ENCODE assay signal across 11 cellular contexts in the genomic region with DNA sequence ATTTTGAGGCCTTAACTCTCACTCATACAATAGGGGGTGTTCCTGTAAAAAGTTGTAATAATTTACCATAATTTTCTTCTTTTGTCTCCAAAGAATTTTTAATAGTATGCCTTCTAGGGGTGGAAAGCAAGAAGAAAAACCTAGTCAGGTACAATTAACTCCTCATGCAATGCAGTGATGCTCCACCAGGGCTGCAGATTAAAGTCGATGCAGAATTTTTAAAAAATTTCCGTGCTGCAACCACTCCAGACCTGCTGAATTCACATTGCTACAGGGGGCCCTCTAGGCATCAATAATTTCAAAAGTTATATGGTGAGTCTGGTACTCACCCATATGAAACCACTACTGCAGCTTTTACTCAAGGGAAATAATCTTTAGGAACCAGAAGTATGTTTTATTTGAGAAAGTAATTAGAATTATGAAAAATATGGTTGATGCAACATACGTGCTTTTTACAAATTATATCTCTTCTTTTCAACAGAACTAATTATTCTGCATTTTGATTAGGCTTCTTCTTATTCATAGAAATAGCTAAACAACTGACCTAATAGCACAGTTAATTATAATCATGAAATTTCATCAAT.
A peak's percentile ranks its signal among the peaks of the same experiment; 100 is the strongest.
DNase-seq lines count a peak whose midpoint lies in the region; ATAC-seq and TF ChIP-seq lines count a peak whose summit lies in the region.
"Had no signal": no experiment of that assay in that cellular context is flagged by ENCODE, and none has a peak within 500 bp of the region (broad histone marks: within the 10 kb centered on the region; RNA-seq: fewer than 3 reads in every experiment).

No MANE protein-coding gene starts in this region.

- H3K18ac ChIP-seq in H9 (ENCODE audit: insufficient read length, low read depth, low read length) = no peak overlapping the region

- H3K27me3 ChIP-seq in A673 (replicated peaks; ENCODE audit: insufficient read depth, low read depth, low read length, poor library complexity) (no peaks in the 10 kb centered on the region), H9 (ENCODE audit: insufficient read depth, low read length) (no peaks in the 10 kb centered on the region)
- H3K27me3 ChIP-seq: gastrocnemius medialis had no signal

- BruUV-seq in A673 (replicated peaks; lab: Mats Ljungman, UMichigan) = no TSS peak

- no peaks in the 10 kb centered on the region for H3K23me2 ChIP-seq in H9 (ENCODE audit: insufficient read length, low read depth, low read length, poor library complexity, severe bottlenecking)

- H3K36me3 ChIP-seq in A673 (ENCODE audit: insufficient read depth, low read length, poor library complexity, severe bottlenecking) = no peaks in the 10 kb centered on the region
- H3K36me3 ChIP-seq: gastrocnemius medialis had no signal

- H3K4ac ChIP-seq in H9 (ENCODE audit: low read depth, low read length) = no peak overlapping the region

- no peak overlapping the region for H2AFZ ChIP-seq in H9 (ENCODE audit: low read length)

- POLR2A ChIA-PET in A673 (lab: Charles Lee; ENCODE audit: low non-redundant PET) = no interaction called here

- no peak overlapping the region for H3K27ac ChIP-seq in A673 (ENCODE audit: low read depth, low read length, poor library complexity, severe bottlenecking)
- no peak overlapping the region for H3K27ac ChIP-seq in H9 (ENCODE audit: insufficient read length, low read depth, low read length)
- no peak overlapping the region for H3K27ac ChIP-seq in substantia nigra (ENCODE audit: low read depth, low read length, poor library complexity, severe bottlenecking)
- H3K27ac ChIP-seq: gastrocnemius medialis had no signal

- intact Hi-C loops in A673 (cut with micrococcal nuclease; ENCODE audit: unreplicated experiment) = loop anchor here (2.0 kb wide), 1 partner anchor 487 kb away; no protein-coding TSS in a partner anchor

- WGBS in H9 (ENCODE audit: extremely low coverage, insufficient read length, low lambda C conversion rate) = no CpG with 5 or more reads among the region's 3 CpGs

- H3K9me3 Mint-ChIP-seq in H9 = no peaks in the 10 kb centered on the region
- H3K9me3 Mint-ChIP-seq: CD8-positive, alpha-beta T cell had no signal

- CTCF ChIA-PET in A673 (lab: Charles Lee) = no interaction called here

- H3K4me1 ChIP-seq in A673 (ENCODE audit: insufficient read depth, low read length, poor library complexity, severe bottlenecking) (peaks cover 38% of the 10 kb centered on the region), H9 (ENCODE audit: insufficient read depth, low read length) (peaks cover 2% of the 10 kb centered on the region; the same call in 1 of the 2 replicates)
- H3K4me1 ChIP-seq: gastrocnemius medialis had no signal

- ATAC-seq in HG03175 (IDR thresholded peaks at IDR 0.05; ENCODE audit: unreplicated experiment) = no peak
- ATAC-seq: CD8-positive, alpha-beta T cell; gastrocnemius medialis had no signal

- no peak overlapping the region for H4K8ac ChIP-seq in H9 (replicated peaks; ENCODE audit: insufficient read length, low read depth, low read length)

- H2AK5ac ChIP-seq in H9 (ENCODE audit: insufficient read length, low read length) = no peak overlapping the region

- H3K79me2 ChIP-seq in H9 (ENCODE audit: insufficient read depth, low read length) = no peaks in the 10 kb centered on the region

- no peaks in the 10 kb centered on the region for H3K79me1 ChIP-seq in H9 (ENCODE audit: insufficient read depth, low read depth, low read length, poor library complexity, severe bottlenecking)

- H3T11ph ChIP-seq in H9 (ENCODE audit: low read length) = no peak overlapping the region

- H4K20me1 ChIP-seq in H9 (ENCODE audit: control insufficient read depth, insufficient read depth, insufficient read length) = no peaks in the 10 kb centered on the region

- H2BK120ac ChIP-seq in H9 (ENCODE audit: low read depth, low read length, poor library complexity, severe bottlenecking) = no peak overlapping the region

- H4K91ac ChIP-seq in H9 (ENCODE audit: insufficient read length, low read depth, low read length) = no peak overlapping the region

- H3K36me3 Mint-ChIP-seq in H9 (ENCODE audit: insufficient read depth in 1 of 3, low read depth in 3 of 3) = no peaks in the 10 kb centered on the region
- H3K36me3 Mint-ChIP-seq: CD8-positive, alpha-beta T cell had no signal

- H3K27me3 Mint-ChIP-seq in H9 (ENCODE audit: low read depth) = no peaks in the 10 kb centered on the region

- H3K14ac ChIP-seq in H9 (ENCODE audit: insufficient read depth, low read length) = no peak overlapping the region

- H2BK5ac ChIP-seq in H9 (ENCODE audit: insufficient read length, low read length) = no peak overlapping the region

- no peak overlapping the region for H3K4me3 Mint-ChIP-seq in H9
- H3K4me3 Mint-ChIP-seq: CD8-positive, alpha-beta T cell had no signal

- H3K4me1 Mint-ChIP-seq in H9 = peaks cover 14 to 15% of the 10 kb centered on the region in 2 experiments

- H3K56ac ChIP-seq in H9 (ENCODE audit: insufficient read length, low read depth, low read length) = no peak overlapping the region

- DNase-seq in A673 (ENCODE audit: low spot score) (peak; percentile 69), H9 (no peak), SK-N-DZ (ENCODE audit: low spot score) (peak; percentile 55), germinal center (ENCODE audit: low spot score) (peak; percentile 17), substantia nigra (lab: John Stamatoyannopoulos, UW) (no peak), activated gamma-delta T cell treated with Interleukin-2 at 50 U/mL for 16 hours (no peak), NCI-H748 (lab: John Stamatoyannopoulos, UW; ENCODE audit: unreplicated experiment) (no peak)
- DNase-seq: amygdala; CD8-positive, alpha-beta T cell; gastrocnemius medialis had no signal

- no peak overlapping the region for H3K4me3 ChIP-seq in A673 (ENCODE audit: low read depth, low read length, poor library complexity, severe bottlenecking)
- H3K4me3 ChIP-seq: gastrocnemius medialis had no signal

- no peak overlapping the region for H2BK20ac ChIP-seq in H9 (ENCODE audit: low read depth, low read length, poor library complexity, severe bottlenecking)

- H3K9me3 ChIP-seq in A673 (ENCODE audit: low read depth, low read length, poor library complexity, severe bottlenecking) (no peaks in the 10 kb centered on the region), H9 (ENCODE audit: control insufficient read depth, low read depth, low read length) (no peaks in the 10 kb centered on the region)
- H3K9me3 ChIP-seq: gastrocnemius medialis had no signal

- H3K4me2 ChIP-seq in H9 (ENCODE audit: insufficient read depth, insufficient read length, low read length) = no peak overlapping the region

- H3K9ac ChIP-seq in H9 (ENCODE audit: extremely low read depth, insufficient read length, low read length) = no peak overlapping the region

- no peak overlapping the region for H4K5ac ChIP-seq in H9 (ENCODE audit: insufficient read length, low read depth, low read length)

- H3K23ac ChIP-seq in H9 (ENCODE audit: insufficient read length, low read depth, low read length) = no peak overlapping the region

- no peak overlapping the region for H2BK15ac ChIP-seq in H9 (ENCODE audit: low read depth, low read length)

- TF ChIP-seq CTCF in A673 (conservative IDR thresholded peaks at IDR 0.05; ENCODE audit: low read depth, low read length) (peak; percentile 60; the same call in 1 of the 2 replicates), H9 (conservative IDR thresholded peaks at IDR 0.05) (peak; percentile 71)

- no peak overlapping the region for H2BK12ac ChIP-seq in H9 (ENCODE audit: insufficient read length, low read depth, low read length)

- no peak overlapping the region for H3K27ac Mint-ChIP-seq in H9
- H3K27ac Mint-ChIP-seq: CD8-positive, alpha-beta T cell had no signal

Comparison
In these comparisons a context has a peak if more than half of its experiments do, and no peak if none do; other contexts are left out.
1. DNase-seq: peak in A673 (single experiment), SK-N-DZ (single experiment) and germinal center (single experiment); none in H9 (single experiment), substantia nigra (0 of 49), activated gamma-delta T cell treated with Interleukin-2 at 50 U/mL for 16 hours (single experiment) and NCI-H748 (single experiment).